Comparison of ENCODE assay signal across 10 cellular contexts in the genomic region with DNA sequence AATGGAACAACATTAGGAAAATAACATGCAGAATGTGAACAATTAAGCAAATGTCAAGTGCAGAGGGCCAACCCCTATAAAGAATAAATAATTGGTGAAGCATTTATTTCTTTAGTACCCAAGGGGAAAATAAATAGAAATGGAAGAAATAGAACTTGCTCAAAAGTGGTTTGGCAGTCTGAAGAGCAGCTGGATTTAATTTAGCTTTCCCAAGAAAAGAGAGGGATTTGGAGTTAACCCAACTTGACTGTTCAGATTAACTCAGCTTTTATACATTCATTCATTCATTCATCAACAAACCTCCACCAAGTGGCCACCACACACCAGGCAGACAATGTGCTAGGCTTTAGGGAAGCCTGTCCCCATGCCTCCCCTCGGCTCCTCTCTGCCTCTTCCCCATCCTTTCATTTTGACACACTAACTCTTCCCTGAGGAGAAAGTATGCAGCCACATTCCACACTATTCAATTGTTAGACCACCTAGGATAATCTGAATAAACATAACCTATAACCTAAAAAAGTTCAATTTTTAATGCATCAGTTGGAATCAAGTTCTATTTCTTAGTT.
"Had no signal": no experiment of that assay in that cellular context is flagged by ENCODE, and none has a peak within 500 bp of the region (broad histone marks: within the 10 kb centered on the region; RNA-seq: fewer than 3 reads in every experiment).

No MANE protein-coding gene starts in this region.

- ATAC-seq: pancreas had no signal

- H3K36me3 ChIP-seq: brain microvascular endothelial cell, neural progenitor cell, pancreas, thyroid gland, vagina had no signal

- H3K27me3 ChIP-seq: brain microvascular endothelial cell, neural progenitor cell, pancreas, thyroid gland, vagina had no signal

- H3K4me3 ChIP-seq: neural progenitor cell, pancreas, thyroid gland, vagina had no signal

- H3K27ac ChIP-seq: brain microvascular endothelial cell, neural progenitor cell, pancreas, thyroid gland, vagina had no signal

- DNase-seq: activated CD4-positive, alpha-beta T cell treated with anti-CD3 and anti-CD28 coated beads, Interleukin-2, amount 50 U/mL, for 1 hour; activated naive CD4-positive, alpha-beta T cell treated with anti-CD3 and anti-CD28 coated beads, Interleukin-2, amount 50 U/mL, for 16 hours; brain microvascular endothelial cell; erythroblast; foreskin melanocyte; kidney; pancreas; thyroid gland had no signal

- H3K9me3 ChIP-seq: pancreas, thyroid gland, vagina had no signal

- H3K4me1 ChIP-seq: neural progenitor cell, pancreas, thyroid gland, vagina had no signal
